In the genomic region with DNA sequence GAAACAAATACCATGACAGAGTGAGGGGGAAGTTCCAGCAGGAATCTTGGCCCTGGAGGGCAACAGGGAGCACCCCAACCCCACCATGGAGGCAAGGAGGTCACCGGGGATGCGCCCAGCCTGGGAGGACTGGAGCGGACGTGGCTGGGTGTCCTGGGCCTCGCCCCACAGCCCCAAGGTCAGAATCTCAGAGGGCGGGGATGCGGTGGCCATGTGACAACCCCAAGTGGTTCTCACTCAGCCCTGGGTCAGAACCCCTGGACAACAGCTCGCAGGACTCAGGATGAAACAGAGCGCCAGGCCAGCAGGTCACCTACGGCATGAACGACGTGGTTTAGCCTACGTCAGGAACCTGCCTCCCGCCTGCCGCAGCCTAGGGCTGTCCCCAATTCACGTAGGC, we compare ENCODE assay signal across 22 cellular contexts.
"Had no signal": no experiment of that assay in that cellular context is flagged by ENCODE, and none has a peak within 500 bp of the region (broad histone marks: within the 10 kb centered on the region; RNA-seq: fewer than 3 reads in every experiment).

No MANE protein-coding gene starts in this region.

- H3K36me3 Mint-ChIP-seq: immature natural killer cell, mesothelial cell of epicardium had no signal

- H3K27ac ChIP-seq: coronary artery, dorsolateral prefrontal cortex, esophagus muscularis mucosa, foreskin keratinocyte, gastroesophageal sphincter, heart left ventricle, hepatocyte, left ventricle myocardium inferior, lower lobe of right lung had no signal

- H3K4me3 Mint-ChIP-seq: immature natural killer cell, mesothelial cell of epicardium had no signal

- H3K4me3 ChIP-seq: coronary artery, dorsolateral prefrontal cortex, esophagus muscularis mucosa, gastroesophageal sphincter, heart left ventricle, hepatocyte, left ventricle myocardium inferior, lower lobe of right lung, mucosa of descending colon had no signal

- H3K4me1 Mint-ChIP-seq: immature natural killer cell, mesothelial cell of epicardium had no signal

- DNase-seq: dermis blood vessel endothelial cell; dorsolateral prefrontal cortex; effector CD4-positive, alpha-beta T cell; effector memory CD4-positive, alpha-beta T cell; heart left ventricle; hypothalamus; immature natural killer cell; islet precursor cell; kidney; kidney glomerular epithelial cell; left colon; left ventricle myocardium inferior; lower lobe of right lung; mesenchymal stem cell; mucosa of descending colon had no signal

- H3K9me3 ChIP-seq: esophagus muscularis mucosa, gastroesophageal sphincter, heart left ventricle, left ventricle myocardium inferior, lower lobe of right lung, mucosa of descending colon had no signal

- H3K9me3 Mint-ChIP-seq: immature natural killer cell had no signal

- H3K4me1 ChIP-seq: esophagus muscularis mucosa, foreskin keratinocyte, gastroesophageal sphincter, heart left ventricle, left ventricle myocardium inferior, lower lobe of right lung had no signal

- ATAC-seq: foreskin keratinocyte, gastroesophageal sphincter, heart left ventricle, left colon, left lobe of liver, lower lobe of right lung, mucosa of descending colon had no signal

- H3K36me3 ChIP-seq: esophagus muscularis mucosa, gastroesophageal sphincter, heart left ventricle, left ventricle myocardium inferior, lower lobe of right lung had no signal

- H3K27ac Mint-ChIP-seq: immature natural killer cell, mesothelial cell of epicardium had no signal

- H3K27me3 ChIP-seq: foreskin keratinocyte, hepatocyte had no signal
